ENCODE assay signal across 1 cellular context in genomic region chr10:123154092-123154942, GRCh38.
TF ChIP-seq lines count a peak whose summit lies in the region.

TSS of gene BUB3 (plus strand) at chr10:123154402. CDS start at chr10:123154918, 516 bp downstream.

TF ChIP-seq in HepG2, 621 proteins besides CTCF, POLR2A, EP300 and RAD21 (continued from another document):
- TF ChIP-seq POGK (CRISPR knock-in tag; conservative IDR thresholded peaks at IDR 0.05) (0 out of 2 replicates have a peak, but pooled peaks have one; percentile 38), RAD51 (IDR thresholded peaks at IDR 0.05; ENCODE audit: borderline replicate concordance) (peak; percentile 92), SPEN (CRISPR knock-in tag; IDR thresholded peaks at IDR 0.05; ENCODE audit: low read depth) (peak; percentile 68), ZNF800 (CRISPR knock-in tag; IDR thresholded peaks at IDR 0.05) (no peak), CREM (IDR thresholded peaks at IDR 0.05) (peak; percentile 99), CREM (CRISPR knock-in tag; IDR thresholded peaks at IDR 0.05) (0 out of 2 replicates have a peak, but pooled peaks have one; percentile 15), CENPT (CRISPR knock-in tag; IDR thresholded peaks at IDR 0.05; ENCODE audit: low read depth) (0 out of 2 replicates have a peak, but pooled peaks have one; percentile 13), ZNF616 (CRISPR knock-in tag; IDR thresholded peaks at IDR 0.05; ENCODE audit: low read depth) (0 out of 2 replicates have a peak, but pooled peaks have one; percentile 19), ARHGAP35 (CRISPR knock-in tag; IDR thresholded peaks at IDR 0.05; ENCODE audit: borderline replicate concordance) (peak; percentile 80), XRCC5 (optimal IDR thresholded peaks at IDR 0.05; ENCODE audit: low read length) (peak; percentile 69), ETV5 (CRISPR knock-in tag; IDR thresholded peaks at IDR 0.05; ENCODE audit: borderline replicate concordance) (peak; percentile 42; the same call in 1 of the 2 replicates), ZNF670 (CRISPR knock-in tag; IDR thresholded peaks at IDR 0.05; ENCODE audit: borderline replicate concordance) (peak; percentile 81), ZNF205 (CRISPR knock-in tag; IDR thresholded peaks at IDR 0.05) (0 out of 2 replicates have a peak, but pooled peaks have one; percentile 14), TFAP4 (IDR thresholded peaks at IDR 0.05; ENCODE audit: borderline replicate concordance, low read depth) (peak; percentile 61; the same call in 1 of the 2 replicates), ZNF441 (CRISPR knock-in tag; IDR thresholded peaks at IDR 0.05; ENCODE audit: borderline replicate concordance) (0 out of 2 replicates have a peak, but pooled peaks have one; percentile 33), MED1 (CRISPR knock-in tag; IDR thresholded peaks at IDR 0.05) (no peak), BRF2 (CRISPR knock-in tag; IDR thresholded peaks at IDR 0.05) (no peak), MAFG (CRISPR knock-in tag; IDR thresholded peaks at IDR 0.05) (0 out of 2 replicates have a peak, but pooled peaks have one; percentile 24), ZNF614 (CRISPR knock-in tag; IDR thresholded peaks at IDR 0.05; ENCODE audit: borderline replicate concordance) (no peak), HOMEZ (CRISPR knock-in tag; IDR thresholded peaks at IDR 0.05; ENCODE audit: low read depth) (0 out of 2 replicates have a peak, but pooled peaks have one; percentile 11), ZNF792 (CRISPR knock-in tag; IDR thresholded peaks at IDR 0.05) (0 out of 2 replicates have a peak, but pooled peaks have one; percentile 23), ZFY (CRISPR knock-in tag; IDR thresholded peaks at IDR 0.05) (peak; percentile 58), CHD4 (IDR thresholded peaks at IDR 0.05; ENCODE audit: borderline replicate concordance, low read length) (no peak)
TF ChIP-seq in HepG2: peak in this region for 199.
